In genomic region chr4:181475781-181476180, GRCh38 we compare ENCODE assay signal across 1 cellular context.
TF ChIP-seq lines count a peak whose summit lies in the region.

No MANE protein-coding gene starts in this region.

TF ChIP-seq in IMR-90, 13 proteins besides CTCF, POLR2A, EP300 and RAD21 (continued from another document):
- TF ChIP-seq CEBPB (IDR thresholded peaks at IDR 0.05; ENCODE audit: low read depth, low read length), result no peak
- no peak for TF ChIP-seq ELK1 (IDR thresholded peaks at IDR 0.05; ENCODE audit: borderline replicate concordance, low read depth, low read length)
- no peak for TF ChIP-seq USF2 (IDR thresholded peaks at IDR 0.05; ENCODE audit: low read depth, low read length)
- TF ChIP-seq CHD1 (IDR thresholded peaks at IDR 0.05; ENCODE audit: low read depth, low read length), result no peak
